ENCODE assay signal across 15 cellular contexts in the genomic region with DNA sequence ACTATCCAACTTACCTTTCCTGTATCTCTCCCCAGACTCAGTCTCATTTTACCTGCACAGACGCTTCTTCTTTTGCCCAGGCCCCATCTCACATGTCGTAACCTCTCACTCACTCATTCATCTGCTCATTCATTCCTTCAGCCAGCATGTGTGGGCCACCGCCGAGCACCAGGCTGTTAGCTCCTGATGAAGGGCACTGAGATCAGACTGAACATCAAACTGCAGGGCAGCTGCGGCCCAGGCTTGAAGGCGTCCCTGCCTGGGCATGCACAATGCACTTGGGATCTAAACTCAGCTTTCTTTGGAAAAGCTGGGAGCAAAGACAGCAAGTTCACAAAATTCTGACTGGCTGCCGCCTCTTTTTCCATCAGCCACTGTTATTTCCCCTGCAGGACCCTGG.
DNase-seq lines count a peak whose midpoint lies in the region; ATAC-seq, FAIRE-seq and TF ChIP-seq lines count a peak whose summit lies in the region.
"Had no signal": no experiment of that assay in that cellular context is flagged by ENCODE, and none has a peak within 500 bp of the region (broad histone marks: within the 10 kb centered on the region; RNA-seq: fewer than 3 reads in every experiment).

No MANE protein-coding gene starts in this region.

- no peak for TF ChIP-seq EP300 in A549 (IDR thresholded peaks at IDR 0.05)

- intact Hi-C loops in spleen (cut with DNase I; ENCODE audit: low total_unique reads) = no loop called here

- CTCF ChIA-PET in A549 (lab: Yijun Ruan, JAX) = no interaction called here

- peak overlapping the region; percentile 68 for H3K4me2 ChIP-seq in A549

- peaks cover 27% of the 10 kb centered on the region for H3K27me3 Mint-ChIP-seq in T-helper 17 cell

- H3K4me3 Mint-ChIP-seq in T-helper 17 cell = no peak overlapping the region
- H3K4me3 Mint-ChIP-seq: B cell; CD4-positive, alpha-beta memory T cell had no signal

- ATAC-seq in A549 (no peak), left lobe of liver (no peak), GM21367 (IDR thresholded peaks at IDR 0.05; ENCODE audit: unreplicated experiment) (no peak), T-helper 17 cell (no peak)

- 81% methylated on average over 7 of the region's 7 CpGs for WGBS in A549 (ENCODE audit: missing lambda C conversion rate)
- 62 to 88% (median 76%) methylated on average over 7 of the region's 7 CpGs for WGBS in spleen, 5 donors

- POLR2A ChIA-PET in A549 (lab: Yijun Ruan, JAX) = no interaction called here

- H3K4me1 ChIP-seq in A549 (peaks cover 27% of the 10 kb centered on the region), spleen (peaks cover 0 to 15% (median 5%) of the 10 kb centered on the region in 6 donors)
- H3K4me1 ChIP-seq: HAP-1 had no signal

- DNase-seq in A549 (ENCODE audit: low read depth in 1 of 2, low spot score in 1 of 2) = no peak
- DNase-seq in coronary artery (ENCODE audit: low spot score) = peak; percentile 24
- DNase-seq in left lobe of liver (ENCODE audit: low spot score) = peak; percentile 23
- DNase-seq in spleen = peak; percentile 28
- DNase-seq in Kasumi-1 (lab: John Stamatoyannopoulos, UW) = no peak
- no peak for DNase-seq in T-helper 17 cell
- DNase-seq: C1 segment of cervical spinal cord; CD4-positive, alpha-beta memory T cell; DMS79; GOT3; IMR-90 had no signal

- peak overlapping the region; percentile 93 to 98 for H3K27ac ChIP-seq in A549
- H3K27ac ChIP-seq in coronary artery = no peak overlapping the region
- H3K27ac ChIP-seq in spleen = no peak overlapping the region

- no peaks in the 10 kb centered on the region for H3K4me1 Mint-ChIP-seq in T-helper 17 cell
- H3K4me1 Mint-ChIP-seq: B cell; CD4-positive, alpha-beta memory T cell had no signal

- no peak overlapping the region for H3K4me3 ChIP-seq in A549
- H3K4me3 ChIP-seq in coronary artery = no peak overlapping the region
- H3K4me3 ChIP-seq in spleen = no peak overlapping the region
- H3K4me3 ChIP-seq: HAP-1 had no signal

- TF ChIP-seq CTCF in A549 (IDR thresholded peaks at IDR 0.05) = no peak
- TF ChIP-seq CTCF in coronary artery (IDR thresholded peaks at IDR 0.05) = no peak
- no peak for TF ChIP-seq CTCF in spleen (IDR thresholded peaks at IDR 0.05 in 8 of 11, conservative IDR thresholded peaks at IDR 0.05 in 3 of 11)

- TF ChIP-seq POLR2A in A549 (IDR thresholded peaks at IDR 0.05; ENCODE audit: low read length) (no peak), spleen (IDR thresholded peaks at IDR 0.05) (no peak)

- H3K36me3 ChIP-seq in spleen = no peaks in the 10 kb centered on the region
- H3K36me3 ChIP-seq: HAP-1 had no signal

- peaks cover 0 to 67% (median 0%) of the 10 kb centered on the region in 7 donors for H3K27me3 ChIP-seq in spleen (replicated peaks in 1 of 7)

- H3K27ac Mint-ChIP-seq in T-helper 17 cell = no peak overlapping the region
- H3K27ac Mint-ChIP-seq: B cell; CD4-positive, alpha-beta memory T cell had no signal

- H3K9me3 ChIP-seq in A549 (no peaks in the 10 kb centered on the region), spleen (no peaks in the 10 kb centered on the region), T-helper 17 cell (ENCODE audit: control insufficient read depth, low read length, poor library complexity, severe bottlenecking) (no peaks in the 10 kb centered on the region)
- H3K9me3 ChIP-seq: HAP-1 had no signal

- no peak for FAIRE-seq in A549 (lab: Jason Lieb, UNC)
- FAIRE-seq: GM12892 had no signal

- no peak for TF ChIP-seq RAD21 in A549 (conservative IDR thresholded peaks at IDR 0.05 in 1 of 2, IDR thresholded peaks at IDR 0.05 in 1 of 2)

- no peaks in the 10 kb centered on the region for H3K36me3 Mint-ChIP-seq in T-helper 17 cell (ENCODE audit: low read depth)
- H3K36me3 Mint-ChIP-seq: CD4-positive, alpha-beta memory T cell had no signal

TF ChIP-seq in A549, 52 proteins besides CTCF, POLR2A, EP300 and RAD21:
- no peak for TF ChIP-seq CHD2 (IDR thresholded peaks at IDR 0.05; ENCODE audit: low read length, partially characterized antibody)
- no peak for TF ChIP-seq NPAS2 (CRISPR knock-in tag; IDR thresholded peaks at IDR 0.05; ENCODE audit: borderline replicate concordance)
- TF ChIP-seq SREBF2 (IDR thresholded peaks at IDR 0.05) = no peak
- no peak for TF ChIP-seq POLR2AphosphoS2 (conservative IDR thresholded peaks at IDR 0.05; ENCODE audit: low read length)
- TF ChIP-seq EHF (CRISPR knock-in tag; IDR thresholded peaks at IDR 0.05) = no peak

Comparison
In these comparisons a context has a peak if more than half of its experiments do, and no peak if none do; other contexts are left out.
1. DNase-seq: peak in coronary artery (single experiment), left lobe of liver (single experiment) and spleen (single experiment); none in A549 (0 of 2), Kasumi-1 (0 of 2) and T-helper 17 cell (0 of 3).
2. H3K27ac ChIP-seq: peak in A549 (2 of 2); none in coronary artery (0 of 2) and spleen (0 of 8).